ENCODE assay signal across 9 cellular contexts in genomic region chr14:60514378-60515243, GRCh38. TPM values are rescaled to one million over a fixed set of nuclear protein-coding genes. Genes with fewer than 3 reads are reported as not detected.
DNase-seq lines count a peak whose midpoint lies in the region; ATAC-seq, FAIRE-seq and TF ChIP-seq lines count a peak whose summit lies in the region.
"Had no signal": no experiment of that assay in that cellular context is flagged by ENCODE, and none has a peak within 500 bp of the region (broad histone marks: within the 10 kb centered on the region; RNA-seq: fewer than 3 reads in every experiment).

No MANE protein-coding gene starts in this region.

- TF ChIP-seq CTCF in pancreas (IDR thresholded peaks at IDR 0.05) = peak in 3 of 4 donors; percentile 25 to 29 (median 27)

- 4% methylated on average over 67 to 70 of the region's 70 CpGs for WGBS in esophagus, 2 donors
- 4 to 5% methylated on average over 39 to 70 of the region's 70 CpGs for WGBS in pancreas, 2 donors

- intact Hi-C loops in pancreas (cut with DNase I) = no loop called here

- H3K27me3 ChIP-seq in esophagus (ENCODE audit: control insufficient read depth in 1 of 2, insufficient read depth in 2 of 2, low read length in 2 of 2) (peaks cover 7 to 48% of the 10 kb centered on the region in 2 donors), pancreas (peaks cover 7 to 60% (median 21%) of the 10 kb centered on the region in 4 donors)

- ATAC-seq in HG03097 (IDR thresholded peaks at IDR 0.05; ENCODE audit: low FRiP score, unreplicated experiment) (peak; percentile 56), pancreas (peak; percentile 38 to 84 (median 74)), HG02642 (IDR thresholded peaks at IDR 0.05; ENCODE audit: poor library complexity, unreplicated experiment) (no peak)

- H3K4me3 ChIP-seq in GM08714 (ENCODE audit: low read length) (peak overlapping the region; percentile 51), esophagus (ENCODE audit: low read depth in 1 of 2, low read length in 2 of 2) (peak overlapping the region; percentile 6 to 40), pancreas (peak overlapping the region; percentile 1 to 43 (median 19))

- H3K9me3 ChIP-seq in esophagus (ENCODE audit: control insufficient read depth in 2 of 2, insufficient read depth in 1 of 2, low read depth in 1 of 2, low read length in 1 of 2) (peaks cover 0 to 10% of the 10 kb centered on the region in 2 donors), pancreas (no peaks in the 10 kb centered on the region)

- H3K36me3 ChIP-seq in esophagus (ENCODE audit: control insufficient read depth in 2 of 2, insufficient read depth in 2 of 2, low read length in 1 of 2) (no peaks in the 10 kb centered on the region), pancreas (no peaks in the 10 kb centered on the region)

- peak; percentile 15 for DNase-seq in RPMI7951 (ENCODE audit: low read depth)
- DNase-seq in pancreas = peak in 4 of 6 donors; percentile 6 to 67 (median 36)
- DNase-seq in cortex of kidney (lab: John Stamatoyannopoulos, UW) = no peak
- DNase-seq in mesenteric fat pad (ENCODE audit: low spot score) = no peak

- no peak for FAIRE-seq in pancreas (lab: Jason Lieb, UNC)

- H3K4me1 ChIP-seq in esophagus (ENCODE audit: control insufficient read depth in 2 of 2, insufficient read depth in 2 of 2, low read length in 1 of 2) (peaks cover 0 to 5% of the 10 kb centered on the region in 2 donors), pancreas (no peaks in the 10 kb centered on the region)

- H3K27ac ChIP-seq in esophagus (ENCODE audit: low read depth in 2 of 2, low read length in 1 of 2) = no peak overlapping the region
- no peak overlapping the region for H3K27ac ChIP-seq in pancreas

RNA-seq across cellular contexts. Expression of gene SIX6, which starts 5.7 kb away (rescaled TPM):
- not detected in 2 replicates for total RNA-seq in RPMI7951 (2014; rRNA removed; shearing (Covaris generic))
- not detected for polyA plus RNA-seq in esophagus
- not detected for total RNA-seq in pancreas
- not detected for polyA plus RNA-seq in pancreas
- not detected for total RNA-seq in mesenteric fat pad
- total RNA-seq: T-helper 1 cell treated with Interleukin-12 subunit alpha and Interleukin-12 subunit beta and Interleukin-4 antibody, amounts not matched to agents 30 ng/mL and 1 ng/mL, for 36 hours had no signal

RNA-seq across cellular contexts. Expression of gene C14orf39, which starts 28.7 kb away (rescaled TPM):
- not detected in 2 replicates for total RNA-seq in RPMI7951 (2014; rRNA removed; shearing (Covaris generic))
- polyA plus RNA-seq in esophagus = not detected
- total RNA-seq in pancreas = not detected
- polyA plus RNA-seq in pancreas = under 1 TPM in 1 of 2 donors, not detected in 1; 0.02 TPM
- 0.10 TPM for total RNA-seq in mesenteric fat pad
- total RNA-seq: T-helper 1 cell treated with Interleukin-12 subunit alpha and Interleukin-12 subunit beta and Interleukin-4 antibody, amounts not matched to agents 30 ng/mL and 1 ng/mL, for 36 hours had no signal

Comparison
In these comparisons a context has a peak if more than half of its experiments do, and no peak if none do; other contexts are left out.
1. DNase-seq: peak in RPMI7951 (single experiment) and pancreas (4 of 6); none in cortex of kidney (single experiment) and mesenteric fat pad (single experiment).
2. Peak in every context shown above with its lines, with median percentiles within 50 percentile points of each other: H3K4me3 ChIP-seq.